Comparison of ENCODE assay signal across 22 cellular contexts in genomic region chr5:174188300-174188699, GRCh38.
A peak's percentile ranks its signal among the peaks of the same experiment; 100 is the strongest.
DNase-seq lines count a peak whose midpoint lies in the region; ATAC-seq and TF ChIP-seq lines count a peak whose summit lies in the region.
"Had no signal": no experiment of that assay in that cellular context is flagged by ENCODE, and none has a peak within 500 bp of the region (broad histone marks: within the 10 kb centered on the region; RNA-seq: fewer than 3 reads in every experiment).

No MANE protein-coding gene starts in this region.

- H3K4me3 ChIP-seq in RWPE2 (ENCODE audit: severe bottlenecking) (no peak overlapping the region), heart left ventricle (no peak overlapping the region), testis (no peak overlapping the region)
- H3K4me3 ChIP-seq: A549, GM12878, hepatocyte, lower lobe of right lung, uterus had no signal

- no peaks in the 10 kb centered on the region for H3K36me3 ChIP-seq in RWPE2 (ENCODE audit: low read depth)
- H3K36me3 ChIP-seq in heart left ventricle: no peaks in the 10 kb centered on the region
- no peaks in the 10 kb centered on the region for H3K36me3 ChIP-seq in testis (ENCODE audit: low read depth, missing control alignments)
- H3K36me3 ChIP-seq: lower lobe of right lung, uterus had no signal

- no peak overlapping the region for H3K27ac ChIP-seq in RWPE2 (ENCODE audit: poor library complexity, severe bottlenecking)
- no peak overlapping the region for H3K27ac ChIP-seq in heart left ventricle
- H3K27ac ChIP-seq in testis: no peak overlapping the region
- H3K27ac ChIP-seq: A549, C4-2B, hepatocyte, lower lobe of right lung, uterus, VCaP had no signal

- TF ChIP-seq CTCF in RWPE2 (IDR thresholded peaks at IDR 0.05; ENCODE audit: poor library complexity, severe bottlenecking) (no peak), heart left ventricle (IDR thresholded peaks at IDR 0.05) (no peak), testis (IDR thresholded peaks at IDR 0.05) (no peak)

- TF ChIP-seq POLR2A in heart left ventricle (IDR thresholded peaks at IDR 0.05) (no peak), testis (IDR thresholded peaks at IDR 0.05) (no peak)

- ATAC-seq in RWPE2 (ENCODE audit: low read depth): 0 out of 3 replicates have a peak, but pooled peaks have one; percentile 36
- ATAC-seq in heart left ventricle: peak in 3 of 4 donors; percentile 33 to 73 (median 42)
- ATAC-seq in GM19463 (IDR thresholded peaks at IDR 0.05; ENCODE audit: unreplicated experiment): no peak
- no peak for ATAC-seq in GM19035 (IDR thresholded peaks at IDR 0.05; ENCODE audit: unreplicated experiment)
- ATAC-seq: A549, GM12878 had no signal

- no peaks in the 10 kb centered on the region for H3K4me1 ChIP-seq in RWPE2 (ENCODE audit: insufficient read depth, poor library complexity, severe bottlenecking)
- H3K4me1 ChIP-seq in heart left ventricle: peaks cover 0 to 3% (median 0%) of the 10 kb centered on the region in 12 donors
- no peaks in the 10 kb centered on the region for H3K4me1 ChIP-seq in testis
- H3K4me1 ChIP-seq: A549, lower lobe of right lung, uterus had no signal

- DNase-seq in NCI-H82 (lab: John Stamatoyannopoulos, UW): peak; percentile 15
- no peak for DNase-seq in NCI-H82 treated with DMSO at 0.1 percent for 48 hours (lab: John Stamatoyannopoulos, UW; ENCODE audit: unreplicated experiment)
- DNase-seq in RWPE2 (ENCODE audit: low spot score): no peak
- peak in 1 of 5 donors; percentile 37 for DNase-seq in heart left ventricle
- peak; percentile 31 for DNase-seq in testis
- no peak for DNase-seq in SHP77 (lab: John Stamatoyannopoulos, UW)
- DNase-seq: activated CD4-positive, alpha-beta T cell treated with anti-CD3 and anti-CD28 coated beads, Interleukin-2, amount 50 U/mL, for 1 hour; activated CD8-positive, alpha-beta memory T cell treated with anti-CD3 and anti-CD28 coated beads, Interleukin-2, amount 50 U/mL, for 4 hours; activated naive CD8-positive, alpha-beta T cell treated with anti-CD3 and anti-CD28 coated beads, Interleukin-2, amount 10 ng/mL, durations not matched to agents 7 days and 5 days; lower lobe of right lung; NCI-H1436; NCI-H524; nucleus accumbens; stimulated activated CD4-positive, alpha-beta T cell treated with anti-CD3 and anti-CD28 coated beads, Interleukin-12 subunit alpha, Interleukin-12 subunit beta, amount 100 ng/mL, for 4 hours; uterus had no signal

- H3K9me3 ChIP-seq in RWPE2 (ENCODE audit: severe bottlenecking) (no peaks in the 10 kb centered on the region), heart left ventricle (no peaks in the 10 kb centered on the region), testis (no peaks in the 10 kb centered on the region)
- H3K9me3 ChIP-seq: A549, lower lobe of right lung, uterus had no signal

- H3K27me3 ChIP-seq in RWPE2 (ENCODE audit: insufficient read depth, poor library complexity, severe bottlenecking) (peaks cover 26% of the 10 kb centered on the region), heart left ventricle (peaks cover 0 to 9% (median 0%) of the 10 kb centered on the region in 9 donors), testis (no peaks in the 10 kb centered on the region)
- H3K27me3 ChIP-seq: hepatocyte, uterus had no signal

- WGBS in heart left ventricle, 4 donors: 71 to 92% (median 82%) methylated on average over 1 of the region's 1 CpG
- 69 to 88% methylated on average over 1 of the region's 1 CpG for WGBS in testis, 2 donors

- intact Hi-C loops in heart left ventricle (cut with DNase I): no loop called here
- intact Hi-C loops in testis (cut with DNase I; ENCODE audit: low total_unique reads): no loop called here

Comparison
In these comparisons a context has a peak if more than half of its experiments do, and no peak if none do; other contexts are left out.
1. DNase-seq: peak in NCI-H82 (single experiment) and testis (single experiment); none in NCI-H82 treated with DMSO at 0.1 percent for 48 hours (single experiment), RWPE2 (single experiment) and SHP77 (0 of 2).
2. ATAC-seq: peak in RWPE2 (single experiment) and heart left ventricle (3 of 4); none in GM19463 (single experiment) and GM19035 (single experiment).